In genomic region chr11:26219506-26220117, GRCh38 we compare ENCODE assay signal across 24 cellular contexts.
A peak's percentile ranks its signal among the peaks of the same experiment; 100 is the strongest.
DNase-seq lines count a peak whose midpoint lies in the region; TF ChIP-seq lines count a peak whose summit lies in the region.
"Had no signal": no experiment of that assay in that cellular context is flagged by ENCODE, and none has a peak within 500 bp of the region (broad histone marks: within the 10 kb centered on the region; RNA-seq: fewer than 3 reads in every experiment).

No MANE protein-coding gene starts in this region.

- H3K4me1 ChIP-seq in mesenchymal stem cell (ENCODE audit: control insufficient read depth, insufficient read depth, low read depth, low read length) (no peaks in the 10 kb centered on the region), uterus (no peaks in the 10 kb centered on the region)

- no peaks in the 10 kb centered on the region for H3K27me3 ChIP-seq in mesenchymal stem cell (ENCODE audit: control insufficient read depth in 1 of 2, insufficient read depth in 1 of 2, low read length in 2 of 2)
- no peaks in the 10 kb centered on the region for H3K27me3 ChIP-seq in uterus
- H3K27me3 ChIP-seq: cardiac muscle cell, dorsolateral prefrontal cortex had no signal

- no peaks in the 10 kb centered on the region for H3K27me3 Mint-ChIP-seq in endothelial cell (ENCODE audit: unreplicated experiment)
- H3K27me3 Mint-ChIP-seq: activated CD4-positive, alpha-beta memory T cell treated with anti-CD3 and anti-CD28 coated beads, Interleukin-2, amount 10 ng/mL, durations not matched to agents 7 days and 5 days; CD8-positive, alpha-beta memory T cell; memory B cell had no signal

- WGBS in mesenchymal stem cell, result 56% methylated on average over 2 of the region's 4 CpGs

- peak overlapping the region in 1 of 2 experiments; percentile 60 for H3K4ac ChIP-seq in mesenchymal stem cell (ENCODE audit: low read depth in 1 of 2, low read length in 2 of 2)

- H3K27ac Mint-ChIP-seq in endothelial cell (ENCODE audit: unreplicated experiment), result no peak overlapping the region
- H3K27ac Mint-ChIP-seq: activated CD4-positive, alpha-beta memory T cell treated with anti-CD3 and anti-CD28 coated beads, Interleukin-2, amount 10 ng/mL, durations not matched to agents 7 days and 5 days; CD8-positive, alpha-beta memory T cell; memory B cell had no signal

- no peak overlapping the region for H3K4me3 ChIP-seq in cardiac fibroblast (replicated peaks in 1 of 2; ENCODE audit: low read depth in 2 of 2, low read length in 2 of 2)
- no peak overlapping the region for H3K4me3 ChIP-seq in mesenchymal stem cell (ENCODE audit: insufficient read depth in 1 of 2, low read depth in 1 of 2, low read length in 2 of 2)
- no peak overlapping the region for H3K4me3 ChIP-seq in uterus
- H3K4me3 ChIP-seq: cardiac muscle cell, dorsolateral prefrontal cortex had no signal

- no peak overlapping the region for H3K23ac ChIP-seq in mesenchymal stem cell (ENCODE audit: low read length in 2 of 2)

- TF ChIP-seq POLR2A in uterus (IDR thresholded peaks at IDR 0.05), result no peak

- H4K91ac ChIP-seq in mesenchymal stem cell (ENCODE audit: low read length), result no peak overlapping the region

- no peak overlapping the region for H2BK5ac ChIP-seq in mesenchymal stem cell (ENCODE audit: low read depth, low read length, poor library complexity, severe bottlenecking)

- no peak overlapping the region for H3K4me3 Mint-ChIP-seq in endothelial cell (ENCODE audit: unreplicated experiment)
- H3K4me3 Mint-ChIP-seq: activated CD4-positive, alpha-beta memory T cell treated with anti-CD3 and anti-CD28 coated beads, Interleukin-2, amount 10 ng/mL, durations not matched to agents 7 days and 5 days; CD8-positive, alpha-beta memory T cell; memory B cell had no signal

- peak; percentile 17 for DNase-seq in AG20443 (ENCODE audit: low spot score)
- peak; percentile 4 for DNase-seq in HT-29 (ENCODE audit: low spot score)
- DNase-seq in cardiac fibroblast (ENCODE audit: low read depth in 2 of 2), result peak; percentile 61 to 72
- peak; percentile 80 for DNase-seq in mesenchymal stem cell
- DNase-seq in NCI-H2107 (lab: John Stamatoyannopoulos, UW), result no peak
- no peak for DNase-seq in endothelial cell (ENCODE audit: low spot score)
- DNase-seq in uterus, result no peak
- DNase-seq: activated CD4-positive, alpha-beta memory T cell treated with anti-CD3 and anti-CD28 coated beads, Interleukin-2, amount 10 ng/mL, durations not matched to agents 7 days and 5 days; activated naive CD4-positive, alpha-beta T cell; amniotic stem cell; CD8-positive, alpha-beta memory T cell; DMS153; dorsolateral prefrontal cortex; H7; hypothalamus; islet precursor cell; NCI-H1417; NCI-H2081 treated with DMSO at 0.1 percent for 48 hours; NCI-H524; SK-N-SH; stimulated activated CD4-positive, alpha-beta T cell treated with anti-CD3 and anti-CD28 coated beads, Interleukin-12 subunit alpha, Interleukin-12 subunit beta, amount 100 ng/mL, for 4 hours; T-helper 2 cell had no signal

- H3K36me3 ChIP-seq in mesenchymal stem cell (ENCODE audit: control insufficient read depth in 1 of 2, insufficient read depth in 2 of 2, low read depth in 1 of 2, low read length in 2 of 2), result no peaks in the 10 kb centered on the region
- no peaks in the 10 kb centered on the region for H3K36me3 ChIP-seq in uterus
- H3K36me3 ChIP-seq: cardiac muscle cell had no signal

- no peaks in the 10 kb centered on the region for H3K36me3 Mint-ChIP-seq in endothelial cell (ENCODE audit: low read depth, unreplicated experiment)
- H3K36me3 Mint-ChIP-seq: CD8-positive, alpha-beta memory T cell; memory B cell had no signal

- TF ChIP-seq CTCF in cardiac fibroblast (IDR thresholded peaks at IDR 0.05; ENCODE audit: low read depth, low read length) (no peak), endothelial cell (IDR thresholded peaks at IDR 0.05; ENCODE audit: unreplicated experiment) (no peak), uterus (IDR thresholded peaks at IDR 0.05) (no peak)

- H3K18ac ChIP-seq in mesenchymal stem cell (ENCODE audit: low read depth in 1 of 2, low read length in 2 of 2), result peak overlapping the region; percentile 6 to 73

- no peak overlapping the region for H2BK12ac ChIP-seq in mesenchymal stem cell (ENCODE audit: low read length in 2 of 2)

- H3K9me3 ChIP-seq in mesenchymal stem cell (ENCODE audit: control insufficient read depth, low read length) (no peaks in the 10 kb centered on the region), uterus (no peaks in the 10 kb centered on the region)
- H3K9me3 ChIP-seq: SK-N-SH had no signal

- no peak overlapping the region for H2BK15ac ChIP-seq in mesenchymal stem cell (ENCODE audit: low read depth, poor library complexity, severe bottlenecking)

- no peak overlapping the region for H2BK120ac ChIP-seq in mesenchymal stem cell (ENCODE audit: low read depth, low read length)

- peaks cover 7% of the 10 kb centered on the region for H3K4me1 Mint-ChIP-seq in endothelial cell (ENCODE audit: unreplicated experiment)
- H3K4me1 Mint-ChIP-seq: activated CD4-positive, alpha-beta memory T cell treated with anti-CD3 and anti-CD28 coated beads, Interleukin-2, amount 10 ng/mL, durations not matched to agents 7 days and 5 days; CD8-positive, alpha-beta memory T cell; memory B cell had no signal

- H3K14ac ChIP-seq in mesenchymal stem cell (ENCODE audit: low read length in 2 of 2), result no peak overlapping the region

- intact Hi-C loops in uterus (cut with DNase I; ENCODE audit: low total_unique reads), result no loop called here

- no peak overlapping the region for H2AK5ac ChIP-seq in mesenchymal stem cell (ENCODE audit: low read length, severe bottlenecking)

- no peak overlapping the region for H2AFZ ChIP-seq in mesenchymal stem cell (ENCODE audit: low read depth, low read length)

- no peaks in the 10 kb centered on the region for H3K9me3 Mint-ChIP-seq in endothelial cell (ENCODE audit: unreplicated experiment)

- H3K27ac ChIP-seq in mesenchymal stem cell (ENCODE audit: low read length, poor library complexity, severe bottlenecking), result no peak overlapping the region
- H3K27ac ChIP-seq in uterus, result no peak overlapping the region
- H3K27ac ChIP-seq: cardiac muscle cell had no signal

- H3K79me1 ChIP-seq in mesenchymal stem cell (replicated peaks; ENCODE audit: low read length, poor library complexity, severe bottlenecking), result no peaks in the 10 kb centered on the region

- H4K8ac ChIP-seq in mesenchymal stem cell (ENCODE audit: low read length), result no peak overlapping the region

- no peak overlapping the region for H3K4me2 ChIP-seq in mesenchymal stem cell (ENCODE audit: low read length, poor library complexity, severe bottlenecking)
- H3K4me2 ChIP-seq: SK-N-SH had no signal

- no peak overlapping the region for H3K9ac ChIP-seq in mesenchymal stem cell (ENCODE audit: low read length)
- H3K9ac ChIP-seq: SK-N-SH had no signal

Comparison
In these comparisons a context has a peak if more than half of its experiments do, and no peak if none do; other contexts are left out.
1. DNase-seq: peak in AG20443 (single experiment), HT-29 (single experiment), cardiac fibroblast (2 of 2) and mesenchymal stem cell (single experiment); none in NCI-H2107 (single experiment), endothelial cell (single experiment) and uterus (0 of 2).